Comparison of ENCODE assay signal across 23 cellular contexts in genomic region chr9:112640311-112640710, GRCh38.
DNase-seq lines count a peak whose midpoint lies in the region; ATAC-seq, FAIRE-seq and TF ChIP-seq lines count a peak whose summit lies in the region.
"Had no signal": no experiment of that assay in that cellular context is flagged by ENCODE, and none has a peak within 500 bp of the region (broad histone marks: within the 10 kb centered on the region; RNA-seq: fewer than 3 reads in every experiment).

No MANE protein-coding gene starts in this region.

- H3K4me3 ChIP-seq in astrocyte (ENCODE audit: insufficient read depth, low read depth, low read length), result no peak overlapping the region
- no peak overlapping the region for H3K4me3 ChIP-seq in osteoblast (ENCODE audit: insufficient read depth, low read length)
- no peak overlapping the region for H3K4me3 ChIP-seq in heart left ventricle
- no peak overlapping the region for H3K4me3 ChIP-seq in upper lobe of left lung
- H3K4me3 ChIP-seq: BLaER1, GM12878, GM23338 had no signal

- H3K27me3 ChIP-seq in astrocyte (ENCODE audit: insufficient read depth, low read length), result no peaks in the 10 kb centered on the region
- H3K27me3 ChIP-seq in osteoblast (ENCODE audit: insufficient read depth, low read length), result no peaks in the 10 kb centered on the region
- no peaks in the 10 kb centered on the region for H3K27me3 ChIP-seq in heart left ventricle
- no peaks in the 10 kb centered on the region for H3K27me3 ChIP-seq in upper lobe of left lung
- H3K27me3 ChIP-seq: BLaER1 had no signal

- no peaks in the 10 kb centered on the region for H4K20me1 ChIP-seq in astrocyte (ENCODE audit: insufficient read depth, low read length)
- H4K20me1 ChIP-seq in osteoblast (ENCODE audit: insufficient read depth, low read length), result no peaks in the 10 kb centered on the region
- H4K20me1 ChIP-seq: BLaER1 had no signal

- no peaks in the 10 kb centered on the region for H3K4me1 Mint-ChIP-seq in astrocyte (ENCODE audit: low read depth, unreplicated experiment)
- H3K4me1 Mint-ChIP-seq: B cell; CD4-positive, CD25-positive, alpha-beta regulatory T cell had no signal

- no peak overlapping the region for H3K4me3 Mint-ChIP-seq in astrocyte (ENCODE audit: unreplicated experiment)
- H3K4me3 Mint-ChIP-seq: B cell; CD4-positive, CD25-positive, alpha-beta regulatory T cell; CD8-positive, alpha-beta T cell; GM23338 had no signal

- H3K36me3 Mint-ChIP-seq in astrocyte (ENCODE audit: low read depth, unreplicated experiment), result peaks cover 15% of the 10 kb centered on the region

- no peak overlapping the region for H3K27ac ChIP-seq in astrocyte (ENCODE audit: low read depth, low read length)
- no peak overlapping the region for H3K27ac ChIP-seq in osteoblast (ENCODE audit: low read depth, low read length)
- H3K27ac ChIP-seq in heart left ventricle, result no peak overlapping the region
- no peak overlapping the region for H3K27ac ChIP-seq in upper lobe of left lung
- H3K27ac ChIP-seq: 22Rv1, BLaER1, C4-2B had no signal

- no peak overlapping the region for H2AFZ ChIP-seq in astrocyte (ENCODE audit: low read depth, low read length)
- H2AFZ ChIP-seq in osteoblast (ENCODE audit: low read length), result no peak overlapping the region
- H2AFZ ChIP-seq: GM23338 had no signal

- 89 to 96% (median 94%) methylated on average over 4 of the region's 4 CpGs for WGBS in heart left ventricle, 4 donors
- 91 to 93% methylated on average over 4 of the region's 4 CpGs for WGBS in upper lobe of left lung, 2 donors

- intact Hi-C loops in heart left ventricle (cut with DNase I), result loop anchor here in 1 of 10 donors (5.0 kb wide), 1 partner anchor 153 kb away; the partner anchor contains the start of gene KIAA1958

- H3K4me2 ChIP-seq in astrocyte (ENCODE audit: low read length) (no peak overlapping the region), osteoblast (ENCODE audit: insufficient read depth, low read length) (no peak overlapping the region)
- H3K4me2 ChIP-seq: BLaER1, GM23338 had no signal

- H3K9me3 Mint-ChIP-seq in astrocyte (ENCODE audit: unreplicated experiment), result peaks cover 18% of the 10 kb centered on the region

- no peaks in the 10 kb centered on the region for H3K36me3 ChIP-seq in astrocyte (ENCODE audit: insufficient read depth, low read length)
- H3K36me3 ChIP-seq in osteoblast (ENCODE audit: insufficient read depth, low read length), result peaks cover 3% of the 10 kb centered on the region
- H3K36me3 ChIP-seq in heart left ventricle, result no peaks in the 10 kb centered on the region
- no peaks in the 10 kb centered on the region for H3K36me3 ChIP-seq in upper lobe of left lung

- no peak for FAIRE-seq in astrocyte (lab: Jason Lieb, UNC)
- FAIRE-seq: A204.1, GM12878, GM19239 had no signal

- H3K4me1 ChIP-seq in astrocyte (ENCODE audit: insufficient read depth, low read length) (no peaks in the 10 kb centered on the region), osteoblast (ENCODE audit: insufficient read depth, low read length) (no peaks in the 10 kb centered on the region), heart left ventricle (peaks cover 0 to 8% (median 0%) of the 10 kb centered on the region in 12 donors), upper lobe of left lung (no peaks in the 10 kb centered on the region)
- H3K4me1 ChIP-seq: BLaER1, Caco-2 had no signal

- H3K9me3 ChIP-seq in astrocyte (ENCODE audit: insufficient read depth, low read depth, low read length) (peaks cover 5% of the 10 kb centered on the region), osteoblast (ENCODE audit: low read depth, low read length) (peaks cover 5% of the 10 kb centered on the region), heart left ventricle (peaks cover 0 to 21% (median 9%) of the 10 kb centered on the region in 12 donors), upper lobe of left lung (peaks cover 0 to 17% (median 5%) of the 10 kb centered on the region in 4 donors)

- TF ChIP-seq POLR2A in heart left ventricle (IDR thresholded peaks at IDR 0.05), result no peak
- TF ChIP-seq POLR2A in upper lobe of left lung (IDR thresholded peaks at IDR 0.05), result no peak

- TF ChIP-seq EP300 in upper lobe of left lung (IDR thresholded peaks at IDR 0.05), result no peak

- TF ChIP-seq CTCF in astrocyte (IDR thresholded peaks at IDR 0.05; ENCODE audit: insufficient read depth, low read depth, low read length) (no peak), osteoblast (IDR thresholded peaks at IDR 0.05; ENCODE audit: extremely low read depth, low read depth, low read length) (no peak), heart left ventricle (IDR thresholded peaks at IDR 0.05) (no peak), upper lobe of left lung (IDR thresholded peaks at IDR 0.05) (no peak)

- no peak overlapping the region for H3K9ac ChIP-seq in astrocyte (ENCODE audit: low read length)
- H3K9ac ChIP-seq: BLaER1 had no signal

- ATAC-seq in heart left ventricle (no peak), upper lobe of left lung (ENCODE audit: low FRiP score in 2 of 2) (no peak)
- ATAC-seq: CD8-positive, alpha-beta T cell; GM12878; GM23338 had no signal

- no peaks in the 10 kb centered on the region for H3K79me2 ChIP-seq in astrocyte (ENCODE audit: insufficient read depth, low read length)
- no peaks in the 10 kb centered on the region for H3K79me2 ChIP-seq in osteoblast (ENCODE audit: insufficient read depth, low read length)

- H3K27me3 Mint-ChIP-seq in astrocyte (ENCODE audit: low read depth, unreplicated experiment), result no peaks in the 10 kb centered on the region
- H3K27me3 Mint-ChIP-seq: B cell had no signal

- peak; percentile 12 for DNase-seq in ELR (ENCODE audit: low read depth)
- DNase-seq in M059J (ENCODE audit: low read depth), result peak; percentile 61
- peak; percentile 32 for DNase-seq in astrocyte (ENCODE audit: low read depth)
- DNase-seq in osteoblast (ENCODE audit: insufficient read length, low spot score, missing footprints), result peak; percentile 74
- DNase-seq in islet precursor cell, result no peak
- DNase-seq in heart left ventricle, result no peak
- DNase-seq in upper lobe of left lung, result no peak
- DNase-seq in activated CD4-positive, alpha-beta T cell treated with anti-CD3 and anti-CD28 coated beads for 48 hours, result no peak
- DNase-seq: Caco-2; CD4-positive, CD25-positive, alpha-beta regulatory T cell; CD8-positive, alpha-beta T cell; DMS153; DND-41; GDM1; HCEC 1CT had no signal

- H3K27ac Mint-ChIP-seq in astrocyte (ENCODE audit: unreplicated experiment), result no peak overlapping the region
- H3K27ac Mint-ChIP-seq: B cell; CD4-positive, CD25-positive, alpha-beta regulatory T cell; CD8-positive, alpha-beta T cell; GM23338 had no signal

Comparison
In these comparisons a context has a peak if more than half of its experiments do, and no peak if none do; other contexts are left out.
1. DNase-seq: peak in ELR (single experiment), M059J (single experiment), astrocyte (single experiment) and osteoblast (single experiment); none in islet precursor cell (single experiment), heart left ventricle (0 of 5), upper lobe of left lung (0 of 2) and activated CD4-positive, alpha-beta T cell treated with anti-CD3 and anti-CD28 coated beads for 48 hours (single experiment).